In genomic region chr3:8474991-8475390, GRCh38 we compare ENCODE assay signal across 35 cellular contexts.
"Had no signal": no experiment of that assay in that cellular context is flagged by ENCODE, and none has a peak within 500 bp of the region (broad histone marks: within the 10 kb centered on the region; RNA-seq: fewer than 3 reads in every experiment).

No MANE protein-coding gene starts in this region.

- H3K9me3 ChIP-seq: MG63 had no signal

- H3K36me3 ChIP-seq: MG63 had no signal

- H3K27me3 ChIP-seq: MG63 had no signal

- DNase-seq: Karpas-422, Kasumi-1, MG63, MM.1S, MV-4-11, NCI-H1048, NCI-H1092, NCI-H1092 treated with DMSO at 0.1 percent for 48 hours, NCI-H1105, NCI-H1105 treated with DMSO at 0.1 percent for 48 hours, NCI-H1417, NCI-H1417 treated with DMSO at 0.1 percent for 48 hours, NCI-H1436, NCI-H1436 treated with DMSO at 0.1 percent for 48 hours, NCI-H146, NCI-H1694, NCI-H1694 treated with DMSO at 0.1 percent for 48 hours, NCI-H187, NCI-H187 treated with DMSO at 0.1 percent for 48 hours, NCI-H1930, NCI-H2029, NCI-H2029 treated with DMSO at 0.1 percent for 48 hours, NCI-H2081, NCI-H2081 treated with DMSO at 0.1 percent for 48 hours, NCI-H2107, NCI-H2171, NCI-H2171 treated with DMSO at 0.1 percent for 48 hours, NCI-H2227 treated with DMSO at 0.1 percent for 48 hours, NCI-H226, NCI-H345, NCI-H446, NCI-H446 treated with DMSO at 0.1 percent for 48 hours, NCI-H510A, NCI-H510A treated with DMSO at 0.1 percent for 48 hours, NCI-H524 had no signal

- H3K4me3 ChIP-seq: MG63 had no signal
